In genomic region chr20:30489604-30490003, GRCh38 we compare ENCODE assay signal across 25 cellular contexts.
"Had no signal": no experiment of that assay in that cellular context is flagged by ENCODE, and none has a peak within 500 bp of the region (broad histone marks: within the 10 kb centered on the region; RNA-seq: fewer than 3 reads in every experiment).

No MANE protein-coding gene starts in this region.

- H3K4me1 Mint-ChIP-seq: activated naive CD8-positive, alpha-beta T cell treated with anti-CD3 and anti-CD28 coated beads, Interleukin-2, amount 50 U/mL, for 24 hours; immature natural killer cell; naive thymus-derived CD4-positive, alpha-beta T cell; neural crest cell had no signal

- H3K36me3 ChIP-seq: ovary, right atrium auricular region, tibial artery had no signal

- H3K27me3 ChIP-seq: body of pancreas, foreskin keratinocyte, ovary had no signal

- ATAC-seq: activated naive CD8-positive, alpha-beta T cell treated with anti-CD3 and anti-CD28 coated beads, Interleukin-2, amount 50 U/mL, for 24 hours; activated T-cell treated with anti-CD3 and anti-CD28 coated beads, Interleukin-2, amount 50 U/mL, for 72 hours; body of pancreas; foreskin keratinocyte; left lobe of liver; naive thymus-derived CD4-positive, alpha-beta T cell; psoas muscle had no signal

- H3K4me1 ChIP-seq: body of pancreas, foreskin keratinocyte, psoas muscle, right atrium auricular region, tibial artery had no signal

- H3K27ac ChIP-seq: body of pancreas, foreskin keratinocyte, ovary, psoas muscle, right atrium auricular region, tibial artery had no signal

- H3K27ac Mint-ChIP-seq: activated CD4-positive, alpha-beta memory T cell treated with anti-CD3 and anti-CD28 coated beads for 36 hours; activated naive CD8-positive, alpha-beta T cell treated with anti-CD3 and anti-CD28 coated beads, Interleukin-2, amount 50 U/mL, for 24 hours; activated T-cell treated with anti-CD3 and anti-CD28 coated beads, Interleukin-2, amount 50 U/mL, for 72 hours; dendritic cell treated with granulocyte-macrophage colony-stimulating factor and Interleukin-4, amounts not matched to agents 40 ng/mL and 50 ng/mL, for 4 days; immature natural killer cell; naive thymus-derived CD4-positive, alpha-beta T cell; T-helper 1 cell treated with Interleukin-12 subunit alpha and Interleukin-12 subunit beta and Interleukin-4 antibody, amounts not matched to agents 30 μg/mL and 1 μg/mL, for 36 hours had no signal

- H3K4me3 Mint-ChIP-seq: activated CD4-positive, alpha-beta memory T cell treated with anti-CD3 and anti-CD28 coated beads for 36 hours; activated naive CD8-positive, alpha-beta T cell treated with anti-CD3 and anti-CD28 coated beads, Interleukin-2, amount 50 U/mL, for 24 hours; activated T-cell treated with anti-CD3 and anti-CD28 coated beads, Interleukin-2, amount 50 U/mL, for 72 hours; dendritic cell treated with granulocyte-macrophage colony-stimulating factor and Interleukin-4, amounts not matched to agents 40 ng/mL and 50 ng/mL, for 4 days; immature natural killer cell; naive thymus-derived CD4-positive, alpha-beta T cell; neural crest cell; T-helper 1 cell treated with Interleukin-12 subunit alpha and Interleukin-12 subunit beta and Interleukin-4 antibody, amounts not matched to agents 30 μg/mL and 1 μg/mL, for 36 hours had no signal

- DNase-seq: activated CD4-positive, alpha-beta memory T cell treated with anti-CD3 and anti-CD28 coated beads for 36 hours; activated CD4-positive, alpha-beta T cell treated with anti-CD3 and anti-CD28 coated beads for 4 hours; activated CD4-positive, CD25-positive, alpha-beta regulatory T cell; activated gamma-delta T cell; activated naive CD4-positive, alpha-beta T cell treated with anti-CD3 and anti-CD28 coated beads, Interleukin-2, amount 50 U/mL, for 16 hours; activated naive CD8-positive, alpha-beta T cell treated with anti-CD3 and anti-CD28 coated beads, Interleukin-2, amount 50 U/mL, for 24 hours; activated T-cell treated with anti-CD3 and anti-CD28 coated beads, Interleukin-2, amount 50 U/mL, for 72 hours; anterior cingulate cortex; body of pancreas; effector CD4-positive, alpha-beta T cell; erythroblast; foreskin keratinocyte; hypothalamus; immature natural killer cell; naive thymus-derived CD4-positive, alpha-beta T cell; ovary; psoas muscle; stimulated activated CD4-positive, alpha-beta T cell treated with anti-CD3 and anti-CD28 coated beads, Interleukin-4, amount 100 ng/mL, for 24 hours; stimulated activated naive CD4-positive, alpha-beta T cell treated with Interleukin-2 at 50 U/mL for 16 hours; tibial artery had no signal

- H3K4me3 ChIP-seq: body of pancreas, ovary, psoas muscle, right atrium auricular region, tibial artery had no signal

- H3K9me3 ChIP-seq: psoas muscle, right atrium auricular region had no signal
